ENCODE assay signal across 28 cellular contexts in genomic region chr14:60970146-60970545, GRCh38. TPM values are rescaled to one million over a fixed set of nuclear protein-coding genes. Genes with fewer than 3 reads are reported as not detected.
A peak's percentile ranks its signal among the peaks of the same experiment; 100 is the strongest.
DNase-seq lines count a peak whose midpoint lies in the region; ATAC-seq, FAIRE-seq and TF ChIP-seq lines count a peak whose summit lies in the region.
"Had no signal": no experiment of that assay in that cellular context is flagged by ENCODE, and none has a peak within 500 bp of the region (broad histone marks: within the 10 kb centered on the region; RNA-seq: fewer than 3 reads in every experiment).

No MANE protein-coding gene starts in this region.

- H3K4me1 Mint-ChIP-seq in CD8-positive, alpha-beta T cell (ENCODE audit: low read depth) = no peaks in the 10 kb centered on the region
- H3K4me1 Mint-ChIP-seq: WTC11 had no signal

- H3K79me2 ChIP-seq in K562 (ENCODE audit: control insufficient read depth, insufficient read depth, low read length) = no peaks in the 10 kb centered on the region

- no TSS peak for BruUV-seq in K562 (replicated peaks; lab: Mats Ljungman, UMichigan)

- no peak overlapping the region for H3K27ac Mint-ChIP-seq in CD8-positive, alpha-beta T cell
- H3K27ac Mint-ChIP-seq: activated CD4-positive, alpha-beta T cell treated with anti-CD3 and anti-CD28 coated beads, Interleukin-2, amount 10 ng/mL, durations not matched to agents 7 days and 5 days; activated naive CD8-positive, alpha-beta T cell treated with anti-CD3 and anti-CD28 coated beads, Interleukin-2, amount 50 U/mL, for 24 hours; activated T-cell treated with anti-CD3 and anti-CD28 coated beads, Interleukin-2, amount 50 U/mL, for 24 hours; nephron; WTC11 had no signal

- WGBS in K562 (ENCODE audit: insufficient coverage, low coverage, missing lambda C conversion rate) = 75% methylated on average over 2 of the region's 2 CpGs
- WGBS in aorta, 2 donors = 88 to 96% methylated on average over 2 of the region's 2 CpGs

- no peak for TF ChIP-seq POLR2A in K562 (conservative IDR thresholded peaks at IDR 0.05)

- no peak overlapping the region for H3K4me3 ChIP-seq in HL-60 (replicated peaks; ENCODE audit: insufficient read depth, low read length)
- H3K4me3 ChIP-seq in K562 = no peak overlapping the region
- no peak overlapping the region for H3K4me3 ChIP-seq in CD8-positive, alpha-beta T cell (ENCODE audit: low read depth, low read length)
- no peak overlapping the region for H3K4me3 ChIP-seq in aorta (ENCODE audit: low read length in 2 of 2)
- H3K4me3 ChIP-seq: lower lobe of right lung, transverse colon had no signal

- no peaks in the 10 kb centered on the region for H3K27me3 ChIP-seq in HL-60 (ENCODE audit: insufficient read depth, poor library complexity, severe bottlenecking)
- no peaks in the 10 kb centered on the region for H3K27me3 ChIP-seq in K562 (ENCODE audit: control insufficient read depth in 2 of 2, insufficient read depth in 2 of 2, low read length in 2 of 2)
- H3K27me3 ChIP-seq in CD8-positive, alpha-beta T cell (ENCODE audit: insufficient read depth, low read length) = no peaks in the 10 kb centered on the region
- no peaks in the 10 kb centered on the region for H3K27me3 ChIP-seq in aorta (ENCODE audit: control insufficient read depth in 1 of 2, insufficient read depth in 2 of 2, low read length in 1 of 2)
- H3K27me3 ChIP-seq: transverse colon had no signal

- H3K9me3 Mint-ChIP-seq in CD8-positive, alpha-beta T cell = no peaks in the 10 kb centered on the region
- H3K9me3 Mint-ChIP-seq: activated CD4-positive, alpha-beta T cell treated with anti-CD3 and anti-CD28 coated beads, Interleukin-2, amount 10 ng/mL, durations not matched to agents 7 days and 5 days; activated naive CD8-positive, alpha-beta T cell treated with anti-CD3 and anti-CD28 coated beads, Interleukin-2, amount 50 U/mL, for 24 hours; activated T-cell treated with anti-CD3 and anti-CD28 coated beads, Interleukin-2, amount 50 U/mL, for 24 hours; nephron; WTC11 had no signal

- no peak for FAIRE-seq in K562 (lab: Jason Lieb, UNC)
- FAIRE-seq: endometrium, GM18507, small intestine had no signal

- no peak overlapping the region for H3K9ac ChIP-seq in K562 (ENCODE audit: insufficient read depth in 1 of 2, low read depth in 2 of 2, low read length in 2 of 2)

- H3K9me3 ChIP-seq in K562 (replicated peaks; ENCODE audit: control insufficient read depth, insufficient read depth, low read depth, low read length) = no peaks in the 10 kb centered on the region
- H3K9me3 ChIP-seq in CD8-positive, alpha-beta T cell (ENCODE audit: low read length) = no peaks in the 10 kb centered on the region
- H3K9me3 ChIP-seq in aorta (ENCODE audit: control insufficient read depth, low read length) = no peaks in the 10 kb centered on the region
- H3K9me3 ChIP-seq: lower lobe of right lung, transverse colon had no signal

- H3K9me1 ChIP-seq in K562 (ENCODE audit: control insufficient read depth, insufficient read depth, low read length) = no peaks in the 10 kb centered on the region

- in situ Hi-C loops in K562 (cut with MboI) = no loop called here

- H3K4me1 ChIP-seq in K562 (replicated peaks in 1 of 2; ENCODE audit: control insufficient read depth in 2 of 2, insufficient read depth in 2 of 2, low read length in 2 of 2) (no peaks in the 10 kb centered on the region), aorta (ENCODE audit: control insufficient read depth in 1 of 2, insufficient read depth in 2 of 2, low read length in 2 of 2) (peaks cover 0 to 2% of the 10 kb centered on the region in 2 donors)
- no peaks in the 10 kb centered on the region for H3K4me1 ChIP-seq in CD8-positive, alpha-beta T cell (ENCODE audit: insufficient read depth, low read length)
- H3K4me1 ChIP-seq: lower lobe of right lung had no signal

- no peak overlapping the region for H3K4me3 Mint-ChIP-seq in CD8-positive, alpha-beta T cell
- H3K4me3 Mint-ChIP-seq: activated CD4-positive, alpha-beta T cell treated with anti-CD3 and anti-CD28 coated beads, Interleukin-2, amount 10 ng/mL, durations not matched to agents 7 days and 5 days; activated naive CD8-positive, alpha-beta T cell treated with anti-CD3 and anti-CD28 coated beads, Interleukin-2, amount 50 U/mL, for 24 hours; activated T-cell treated with anti-CD3 and anti-CD28 coated beads, Interleukin-2, amount 50 U/mL, for 24 hours; nephron; WTC11 had no signal

- TF ChIP-seq EP300 in K562 (IDR thresholded peaks at IDR 0.05; ENCODE audit: low read length) = no peak

- H4K20me1 ChIP-seq in K562 (replicated peaks; ENCODE audit: control insufficient read depth, insufficient read depth, low read length) = no peaks in the 10 kb centered on the region

- CTCF ChIA-PET in K562 (lab: Yijun Ruan, JAX; ENCODE audit: low intra/inter-chr PET ratio) = no interaction called here
- CTCF ChIA-PET in CD8-positive, alpha-beta T cell (lab: Charles Lee) = no interaction called here

- no peak overlapping the region for H3K4me2 ChIP-seq in K562 (ENCODE audit: insufficient read depth, low read length)

- H3K27ac ChIP-seq in HL-60 (replicated peaks) (no peak overlapping the region), K562 (ENCODE audit: extremely low read depth, low read depth, low read length) (no peak overlapping the region), aorta (ENCODE audit: low read depth in 1 of 2, low read length in 2 of 2) (no peak overlapping the region)
- H3K27ac ChIP-seq in CD8-positive, alpha-beta T cell (ENCODE audit: low read depth, low read length) = no peak overlapping the region
- H3K27ac ChIP-seq: lower lobe of right lung, transverse colon had no signal

- DNase-seq in HL-60 (ENCODE audit: low read depth in 1 of 2, low spot score in 1 of 2) (peak; percentile 49 to 61), MV-4-11 (lab: John Stamatoyannopoulos, UW) (peak; percentile 54), K562 (ENCODE audit: extremely low read depth in 1 of 4, low spot score in 3 of 4) (no peak), myocyte (ENCODE audit: low read depth) (peak; percentile 43), aorta (no peak)
- DNase-seq in CD8-positive, alpha-beta T cell = no peak
- DNase-seq: activated CD4-positive, alpha-beta T cell treated with anti-CD3 and anti-CD28 coated beads, Interleukin-2, amount 10 ng/mL, durations not matched to agents 7 days and 5 days; activated gamma-delta T cell treated with Interleukin-2 at 50 U/mL for 16 hours; activated naive CD8-positive, alpha-beta T cell treated with anti-CD3 and anti-CD28 coated beads, Interleukin-2, amount 50 U/mL, for 24 hours; activated T-cell treated with anti-CD3 and anti-CD28 coated beads, Interleukin-2, amount 50 U/mL, for 24 hours; DMS53; GDM1; HCEC 1CT; islet precursor cell; lower lobe of right lung; NCI-H2029; NCI-H2227 treated with DMSO at 0.1 percent for 48 hours; NCI-H69; small intestine; T1000; transverse colon had no signal

- no peak for ATAC-seq in K562
- no peak for ATAC-seq in CD8-positive, alpha-beta T cell
- ATAC-seq in HG03342 (IDR thresholded peaks at IDR 0.05; ENCODE audit: unreplicated experiment) = no peak
- ATAC-seq in HG02588 (IDR thresholded peaks at IDR 0.05; ENCODE audit: unreplicated experiment) = no peak
- ATAC-seq in aorta (ENCODE audit: low FRiP score) = no peak
- ATAC-seq: activated naive CD8-positive, alpha-beta T cell treated with anti-CD3 and anti-CD28 coated beads, Interleukin-2, amount 50 U/mL, for 24 hours; lower lobe of right lung; Right ventricle myocardium inferior; WTC11 had no signal

- intact Hi-C loops in K562 (cut with micrococcal nuclease) (no loop called here), aorta (cut with DNase I) (loop anchor here in 1 of 2 donors (10.0 kb wide), 2 partner anchors 245 to 715 kb away; partner anchors contain the start of gene SIX4)
- intact Hi-C loops in CD8-positive, alpha-beta T cell (cut with DNase I, micrococcal nuclease) = loop anchor here in 1 of 2 experiments (10.0 kb wide), 1 partner anchor 1485 kb away; the partner anchor contains the start of genes JKAMP and L3HYPDH

- no peak overlapping the region for H2AFZ ChIP-seq in K562 (ENCODE audit: low read depth, low read length)

- TF ChIP-seq RAD21 in K562 (CRISPR knock-in tag; conservative IDR thresholded peaks at IDR 0.05 in 1 of 2, IDR thresholded peaks at IDR 0.05 in 1 of 2) = no peak

- H3K27me3 Mint-ChIP-seq in CD8-positive, alpha-beta T cell (ENCODE audit: low read depth) = no peaks in the 10 kb centered on the region
- H3K27me3 Mint-ChIP-seq: activated CD4-positive, alpha-beta T cell treated with anti-CD3 and anti-CD28 coated beads, Interleukin-2, amount 10 ng/mL, durations not matched to agents 7 days and 5 days; activated naive CD8-positive, alpha-beta T cell treated with anti-CD3 and anti-CD28 coated beads, Interleukin-2, amount 50 U/mL, for 24 hours; activated T-cell treated with anti-CD3 and anti-CD28 coated beads, Interleukin-2, amount 50 U/mL, for 24 hours had no signal

- POLR2A ChIA-PET in K562 (lab: Yijun Ruan, JAX) = no interaction called here
- POLR2A ChIA-PET in CD8-positive, alpha-beta T cell (lab: Charles Lee) = no interaction called here

- H3K36me3 Mint-ChIP-seq in CD8-positive, alpha-beta T cell = peaks cover 16% of the 10 kb centered on the region

- TF ChIP-seq CTCF in HL-60 (IDR thresholded peaks at IDR 0.05; ENCODE audit: insufficient read depth, low read length) (no peak), K562 (IDR thresholded peaks at IDR 0.05 in 2 of 3, conservative IDR thresholded peaks at IDR 0.05 in 1 of 3; ENCODE audit: insufficient read depth in 2 of 3, low read depth in 1 of 3, low read length in 3 of 3) (no peak)
- TF ChIP-seq CTCF in CD8-positive, alpha-beta T cell (IDR thresholded peaks at IDR 0.05) = no peak

- H3K36me3 ChIP-seq in K562 (ENCODE audit: control insufficient read depth, insufficient read depth, low read length) (peaks cover 14% of the 10 kb centered on the region; the same call in 2 of the 3 replicates), aorta (ENCODE audit: control insufficient read depth in 1 of 2, insufficient read depth in 2 of 2, low read length in 1 of 2) (peaks cover 0 to 2% of the 10 kb centered on the region in 2 donors)
- H3K36me3 ChIP-seq in CD8-positive, alpha-beta T cell (ENCODE audit: insufficient read depth, low read length) = no peaks in the 10 kb centered on the region
- H3K36me3 ChIP-seq: transverse colon had no signal

RNA-seq across cellular contexts. Expression of gene TRMT5, which starts 10.7 kb away (rescaled TPM):
- total RNA-seq in K562 (2011; cell fraction: chromatin; rRNA removed; ENCODE audit: low replicate concordance) = 2.5 and 13.8 TPM in 2 replicates
- 2.1 and 4.8 TPM in 2 replicates for total RNA-seq in K562 (2011; cell fraction: nucleolus; rRNA removed)
- total RNA-seq in K562 (2011; cell fraction: nucleoplasm; rRNA removed) = 5.3 and 7.5 TPM in 2 replicates
- total RNA-seq in K562 (2014; rRNA removed) (9.4 and 10.0 TPM in 2 replicates), K562 (2014; rRNA removed; fragmentation: Illumina TruSeq; extraction: Trizol) (18.7 and 22.4 TPM in 2 replicates), K562 (2015; rRNA removed; fragmentation: Illumina TruSeq; extraction: Trizol) (13.5 and 13.8 TPM in 2 replicates), K562 (2021) (15.1 and 18.4 TPM in 2 replicates), myocyte (15.6 and 24.5 TPM in 2 replicates), aorta (10 to 100 TPM in 1 of 2 donors, 1 to 10 TPM in 1; 8.8 to 12.3 TPM)
- polyA plus RNA-seq in K562 (2011; rRNA removed) (10.2 and 11.7 TPM in 2 replicates), K562 (2014; fragmentation: Illumina TruSeq; extraction: Trizol) (13.7 and 17.7 TPM in 2 replicates), K562 (2014; fragmentation: Nextera tagmentation; extraction: Ambion mirVana) (10 to 100 TPM; 17.3 to 20.0 TPM), K562 (2014; rRNA removed) (8.4 and 16.4 TPM in 2 replicates), aorta (1 to 10 TPM; 1.6 to 4.0 TPM)
- 2.3 and 4.0 TPM in 2 replicates for polyA plus RNA-seq in K562 (2011; cell fraction: cytosol; rRNA removed)
- 7.0 and 9.5 TPM in 2 replicates for polyA plus RNA-seq in K562 (2011; cell fraction: nucleus; rRNA removed)
- polyA plus RNA-seq in K562 (2012) = 8.8 and 10.6 TPM in 2 replicates
- 14.3 and 16.0 TPM in 2 replicates for polyA minus RNA-seq in K562 (2011; rRNA and poly(A)+ RNA removed)
- polyA minus RNA-seq in K562 (2011; cell fraction: cytosol; rRNA and poly(A)+ RNA removed) = 5.7 and 7.3 TPM in 2 replicates
- polyA minus RNA-seq in K562 (2011; cell fraction: nucleus; rRNA and poly(A)+ RNA removed) = 8.9 and 24.4 TPM in 2 replicates
- 6.3 TPM for polyA plus RNA-seq in myocyte (2012)
- total RNA-seq in CD8-positive, alpha-beta T cell = 1 to 10 TPM; 1.8 to 1.9 TPM

RNA-seq across cellular contexts. Expression of gene SLC38A6, which starts 10.9 kb away (rescaled TPM):
- 27.6 and 96.5 TPM in 2 replicates for total RNA-seq in K562 (2011; cell fraction: chromatin; rRNA removed; ENCODE audit: low replicate concordance)
- 12.3 and 18.2 TPM in 2 replicates for total RNA-seq in K562 (2011; cell fraction: nucleolus; rRNA removed)
- 43.3 and 56.6 TPM in 2 replicates for total RNA-seq in K562 (2011; cell fraction: nucleoplasm; rRNA removed)
- 10.0 and 16.5 TPM in 2 replicates for total RNA-seq in K562 (2014; rRNA removed)
- total RNA-seq in K562 (2014; rRNA removed; fragmentation: Illumina TruSeq; extraction: Trizol) = 19.6 and 23.7 TPM in 2 replicates
- 35.3 and 40.3 TPM in 2 replicates for total RNA-seq in K562 (2015; rRNA removed; fragmentation: Illumina TruSeq; extraction: Trizol)
- 9.8 and 14.6 TPM in 2 replicates for total RNA-seq in K562 (2021)
- 15.7 and 17.6 TPM in 2 replicates for polyA plus RNA-seq in K562 (2011; rRNA removed)
- polyA plus RNA-seq in K562 (2011; cell fraction: cytosol; rRNA removed) = 4.2 and 11.4 TPM in 2 replicates
- 11.3 and 24.9 TPM in 2 replicates for polyA plus RNA-seq in K562 (2011; cell fraction: nucleus; rRNA removed)
- 23.7 and 25.9 TPM in 2 replicates for polyA plus RNA-seq in K562 (2012)
- polyA plus RNA-seq in K562 (2014; fragmentation: Illumina TruSeq; extraction: Trizol) = 12.5 and 16.1 TPM in 2 replicates
- 10 to 100 TPM; 34.6 to 38.7 TPM for polyA plus RNA-seq in K562 (2014; fragmentation: Nextera tagmentation; extraction: Ambion mirVana)
- polyA plus RNA-seq in K562 (2014; rRNA removed) = 12.7 and 13.2 TPM in 2 replicates
- polyA minus RNA-seq in K562 (2011; rRNA and poly(A)+ RNA removed) = 23.5 and 30.1 TPM in 2 replicates
- polyA minus RNA-seq in K562 (2011; cell fraction: cytosol; rRNA and poly(A)+ RNA removed) = 7.0 and 9.6 TPM in 2 replicates
- 21.9 and 46.2 TPM in 2 replicates for polyA minus RNA-seq in K562 (2011; cell fraction: nucleus; rRNA and poly(A)+ RNA removed)
- 60.1 and 71.5 TPM in 2 replicates for total RNA-seq in myocyte
- polyA plus RNA-seq in myocyte (2012) = 30.3 TPM
- 1 to 10 TPM; 8.3 to 8.5 TPM for total RNA-seq in CD8-positive, alpha-beta T cell
- 10 to 100 TPM; 17.2 to 41.3 TPM for total RNA-seq in aorta
- 10 to 100 TPM in 1 of 2 donors, 1 to 10 TPM in 1; 8.5 to 15.4 TPM for polyA plus RNA-seq in aorta

Comparison
In these comparisons a context has a peak if more than half of its experiments do, and no peak if none do; other contexts are left out.
1. DNase-seq: peak in HL-60 (2 of 2), MV-4-11 (single experiment) and myocyte (single experiment); none in K562 (0 of 4), CD8-positive, alpha-beta T cell (0 of 7) and aorta (0 of 2).